Comparison of ENCODE assay signal across 1 cellular context in genomic region chr3:128343287-128344045, GRCh38.
TF ChIP-seq lines count a peak whose summit lies in the region.

No MANE protein-coding gene starts in this region.

TF ChIP-seq in HepG2, 621 proteins besides CTCF, POLR2A, EP300 and RAD21 (continued from another document and continues in another):
- TF ChIP-seq PRDM10 (CRISPR knock-in tag; IDR thresholded peaks at IDR 0.05; ENCODE audit: low read depth): peak; percentile 30; the same call in 1 of the 2 replicates
- peak; percentile 51; the same call in 1 of the 2 replicates for TF ChIP-seq NCOA2 (CRISPR knock-in tag; IDR thresholded peaks at IDR 0.05)
- TF ChIP-seq FOXA1 (IDR thresholded peaks at IDR 0.05): no peak
- peak; percentile 79 for TF ChIP-seq FOXA1 (CRISPR knock-in tag; IDR thresholded peaks at IDR 0.05)
- TF ChIP-seq IKZF5 (CRISPR knock-in tag; IDR thresholded peaks at IDR 0.05): peak; percentile 75; the same call in 1 of the 2 replicates
- TF ChIP-seq DMAP1 (CRISPR knock-in tag; IDR thresholded peaks at IDR 0.05): 0 out of 2 replicates have a peak, but pooled peaks have one; percentile 26
- peak; percentile 6; the same call in 1 of the 2 replicates for TF ChIP-seq ZNF280B (CRISPR knock-in tag; IDR thresholded peaks at IDR 0.05; ENCODE audit: borderline replicate concordance)
- TF ChIP-seq ZMYM4 (CRISPR knock-in tag; IDR thresholded peaks at IDR 0.05): peak; percentile 56; the same call in 1 of the 2 replicates
- TF ChIP-seq ZBTB7B (CRISPR knock-in tag; IDR thresholded peaks at IDR 0.05): peak; percentile 43; the same call in 1 of the 2 replicates
- peak; percentile 68 for TF ChIP-seq XRCC5 (optimal IDR thresholded peaks at IDR 0.05; ENCODE audit: low read length)
- peak; percentile 82 for TF ChIP-seq GATAD2A (CRISPR knock-in tag; IDR thresholded peaks at IDR 0.05)
- no peak for TF ChIP-seq ZNF407 (CRISPR knock-in tag; IDR thresholded peaks at IDR 0.05; ENCODE audit: not compliant biosample characterization)
- TF ChIP-seq STAG1 (CRISPR knock-in tag; IDR thresholded peaks at IDR 0.05): 0 out of 2 replicates have a peak, but pooled peaks have one; percentile 20
- no peak for TF ChIP-seq NFIC (IDR thresholded peaks at IDR 0.05; ENCODE audit: low read length)
- peak; percentile 90 for TF ChIP-seq FOSL1 (CRISPR knock-in tag; IDR thresholded peaks at IDR 0.05; ENCODE audit: borderline replicate concordance)
- TF ChIP-seq ETV6 (CRISPR knock-in tag; conservative IDR thresholded peaks at IDR 0.05): no peak
- 0 out of 2 replicates have a peak, but pooled peaks have one; percentile 47 for TF ChIP-seq ZMYM3 (CRISPR knock-in tag; IDR thresholded peaks at IDR 0.05)
- TF ChIP-seq GABPA (IDR thresholded peaks at IDR 0.05; ENCODE audit: low read depth, low read length): no peak
- peak; percentile 53; the same call in 1 of the 2 replicates for TF ChIP-seq GABPA (CRISPR knock-in tag; IDR thresholded peaks at IDR 0.05; ENCODE audit: low read depth)
- peak; percentile 76 for TF ChIP-seq SAP130 (CRISPR knock-in tag; IDR thresholded peaks at IDR 0.05; ENCODE audit: low read depth)
- no peak; the same call in 1 of the 2 replicates for TF ChIP-seq ZNF605 (CRISPR knock-in tag; IDR thresholded peaks at IDR 0.05)
- TF ChIP-seq TOE1 (CRISPR knock-in tag; IDR thresholded peaks at IDR 0.05): no peak
- TF ChIP-seq RCOR2 (CRISPR knock-in tag; IDR thresholded peaks at IDR 0.05): peak; percentile 62; the same call in 1 of the 2 replicates
- TF ChIP-seq ZFP62 (CRISPR knock-in tag; IDR thresholded peaks at IDR 0.05): no peak
- TF ChIP-seq CREB1 (IDR thresholded peaks at IDR 0.05): no peak
- 0 out of 2 replicates have a peak, but pooled peaks have one; percentile 31 for TF ChIP-seq CREB1 (CRISPR knock-in tag; IDR thresholded peaks at IDR 0.05)
- TF ChIP-seq JUN (CRISPR knock-in tag; IDR thresholded peaks at IDR 0.05): peak; percentile 83; the same call in 1 of the 2 replicates
- TF ChIP-seq CEBPZ (IDR thresholded peaks at IDR 0.05; ENCODE audit: low read length): no peak
- no peak for TF ChIP-seq ZNF24 (IDR thresholded peaks at IDR 0.05)
- TF ChIP-seq THAP11 (CRISPR knock-in tag; IDR thresholded peaks at IDR 0.05): 0 out of 2 replicates have a peak, but pooled peaks have one; percentile 12
- TF ChIP-seq FOXA3 (CRISPR knock-in tag; IDR thresholded peaks at IDR 0.05): peak; percentile 86
- peak; percentile 8; the same call in 1 of the 2 replicates for TF ChIP-seq BCL6 (CRISPR knock-in tag; IDR thresholded peaks at IDR 0.05)
- peak; percentile 41; the same call in 1 of the 2 replicates for TF ChIP-seq ELF1 (CRISPR knock-in tag; IDR thresholded peaks at IDR 0.05)
- TF ChIP-seq ZBTB46 (CRISPR knock-in tag; IDR thresholded peaks at IDR 0.05; ENCODE audit: borderline replicate concordance): no peak
- peak; percentile 59; the same call in 1 of the 2 replicates for TF ChIP-seq MAX (IDR thresholded peaks at IDR 0.05)
- 0 out of 2 replicates have a peak, but pooled peaks have one; percentile 27 for TF ChIP-seq TGIF2 (CRISPR knock-in tag; IDR thresholded peaks at IDR 0.05)
- peak; percentile 59; the same call in 1 of the 2 replicates for TF ChIP-seq POGZ (CRISPR knock-in tag; IDR thresholded peaks at IDR 0.05)
- TF ChIP-seq ZNF790 (CRISPR knock-in tag; IDR thresholded peaks at IDR 0.05; ENCODE audit: borderline replicate concordance): no peak
- no peak for TF ChIP-seq DDIT3 (CRISPR knock-in tag; IDR thresholded peaks at IDR 0.05)
